ENCODE assay signal across 1 cellular context in genomic region chr22:19567383-19568009, GRCh38.
A peak's percentile ranks its signal among the peaks of the same experiment; 100 is the strongest.
TF ChIP-seq lines count a peak whose summit lies in the region.

No MANE protein-coding gene starts in this region.

TF ChIP-seq in K562, 482 proteins besides CTCF, POLR2A, EP300 and RAD21 (continued from another document and continues in another):
- peak; percentile 22; the same call in 1 of the 2 replicates for TF ChIP-seq ZNF277 (CRISPR knock-in tag; IDR thresholded peaks at IDR 0.05; ENCODE audit: borderline replicate concordance)
- TF ChIP-seq PCBP1 (IDR thresholded peaks at IDR 0.05; ENCODE audit: low read depth, low read length, poor library complexity, severe bottlenecking), result no peak
- TF ChIP-seq ZEB2 (IDR thresholded peaks at IDR 0.05), result no peak
- no peak for TF ChIP-seq ELF1 (tag; IDR thresholded peaks at IDR 0.05)
- TF ChIP-seq XRCC5 (IDR thresholded peaks at IDR 0.05; ENCODE audit: low read depth, low read length), result no peak
- TF ChIP-seq ZNF395 (CRISPR knock-in tag; IDR thresholded peaks at IDR 0.05), result no peak
- no peak for TF ChIP-seq RUNX1 (IDR thresholded peaks at IDR 0.05; ENCODE audit: low read depth)
- TF ChIP-seq SMAD2 (IDR thresholded peaks at IDR 0.05; ENCODE audit: low read depth, low read length), result no peak
- TF ChIP-seq E2F5 (CRISPR knock-in tag; IDR thresholded peaks at IDR 0.05), result no peak
- no peak for TF ChIP-seq ZNF224 (CRISPR knock-in tag; IDR thresholded peaks at IDR 0.05)
- no peak for TF ChIP-seq TAL1 (IDR thresholded peaks at IDR 0.05)
- TF ChIP-seq BRF1 (IDR thresholded peaks at IDR 0.05; ENCODE audit: borderline replicate concordance, extremely low read depth, insufficient read length), result no peak
- TF ChIP-seq MEIS2 (IDR thresholded peaks at IDR 0.05; ENCODE audit: partially characterized antibody), result no peak
- no peak for TF ChIP-seq SIRT6 (IDR thresholded peaks at IDR 0.05; ENCODE audit: low read depth, low read length)
- no peak for TF ChIP-seq HDAC3 (IDR thresholded peaks at IDR 0.05; ENCODE audit: borderline replicate concordance, partially characterized antibody)
- TF ChIP-seq RBM15 (IDR thresholded peaks at IDR 0.05; ENCODE audit: insufficient read depth, low read length), result no peak
- no peak for TF ChIP-seq WHSC1 (IDR thresholded peaks at IDR 0.05; ENCODE audit: low read length)
- TF ChIP-seq ARNT (IDR thresholded peaks at IDR 0.05), result no peak
- no peak for TF ChIP-seq SRF (CRISPR knock-in tag; IDR thresholded peaks at IDR 0.05)
- peak; percentile 33; the same call in 1 of the 2 replicates for TF ChIP-seq RREB1 (CRISPR knock-in tag; IDR thresholded peaks at IDR 0.05)
- no peak for TF ChIP-seq ZNF561 (CRISPR knock-in tag; conservative IDR thresholded peaks at IDR 0.05)
- TF ChIP-seq ZNF384 (IDR thresholded peaks at IDR 0.05; ENCODE audit: low read depth, low read length), result no peak
- TF ChIP-seq ZNF121 (CRISPR knock-in tag; conservative IDR thresholded peaks at IDR 0.05), result no peak
- TF ChIP-seq ZFPM2 (CRISPR knock-in tag; IDR thresholded peaks at IDR 0.05), result no peak
- no peak for TF ChIP-seq ASH1L (IDR thresholded peaks at IDR 0.05; ENCODE audit: borderline replicate concordance, low read depth, partially characterized antibody)
- no peak for TF ChIP-seq CAMTA2 (CRISPR knock-in tag; conservative IDR thresholded peaks at IDR 0.05)
- no peak for TF ChIP-seq MEF2D (tag; conservative IDR thresholded peaks at IDR 0.05; ENCODE audit: low read depth)
- TF ChIP-seq CCAR2 (IDR thresholded peaks at IDR 0.05; ENCODE audit: low read depth, low read length), result no peak
- no peak for TF ChIP-seq TCF7L2 (IDR thresholded peaks at IDR 0.05; ENCODE audit: low read depth, low read length)
- TF ChIP-seq POLR2H (tag; IDR thresholded peaks at IDR 0.05; ENCODE audit: low read depth), result no peak
- TF ChIP-seq NELFE (IDR thresholded peaks at IDR 0.05; ENCODE audit: insufficient read depth, insufficient read length), result no peak
- TF ChIP-seq E2F6 (IDR thresholded peaks at IDR 0.05; ENCODE audit: borderline replicate concordance in 1 of 2, extremely low read depth in 1 of 2, insufficient read depth in 1 of 2, insufficient read length in 1 of 2, low read depth in 1 of 2, low read length in 1 of 2, poor library complexity in 1 of 2, severe bottlenecking in 1 of 2), result no peak
- TF ChIP-seq ZNF699 (CRISPR knock-in tag; IDR thresholded peaks at IDR 0.05; ENCODE audit: insufficient replicate concordance), result no peak
- TF ChIP-seq ZNF76 (CRISPR knock-in tag; IDR thresholded peaks at IDR 0.05; ENCODE audit: borderline replicate concordance), result no peak
- no peak for TF ChIP-seq PHTF2 (CRISPR knock-in tag; IDR thresholded peaks at IDR 0.05)
- TF ChIP-seq MBD1 (CRISPR knock-in tag; IDR thresholded peaks at IDR 0.05), result no peak
- TF ChIP-seq POLR2B (IDR thresholded peaks at IDR 0.05; ENCODE audit: low read depth, partially characterized antibody), result no peak
- TF ChIP-seq KLF10 (CRISPR knock-in tag; IDR thresholded peaks at IDR 0.05), result no peak
- TF ChIP-seq ARID4B (CRISPR knock-in tag; IDR thresholded peaks at IDR 0.05), result 0 out of 2 replicates have a peak, but pooled peaks have one; percentile 18
- no peak for TF ChIP-seq NEUROD1 (IDR thresholded peaks at IDR 0.05; ENCODE audit: borderline replicate concordance, low read depth, low read length, partially characterized antibody)
- no peak for TF ChIP-seq NONO (IDR thresholded peaks at IDR 0.05; ENCODE audit: low read depth in 2 of 2, low read length in 1 of 2)
- TF ChIP-seq ZSCAN29 (IDR thresholded peaks at IDR 0.05), result no peak
- no peak for TF ChIP-seq YBX1 (IDR thresholded peaks at IDR 0.05)
- no peak for TF ChIP-seq KLF13 (tag; IDR thresholded peaks at IDR 0.05; ENCODE audit: borderline replicate concordance, low read depth)
- TF ChIP-seq SIN3B (IDR thresholded peaks at IDR 0.05; ENCODE audit: low read depth), result no peak
- no peak for TF ChIP-seq KLF16 (IDR thresholded peaks at IDR 0.05)
- no peak for TF ChIP-seq ZNF589 (CRISPR knock-in tag; IDR thresholded peaks at IDR 0.05; ENCODE audit: low read depth)
- no peak for TF ChIP-seq BHLHE40 (IDR thresholded peaks at IDR 0.05; ENCODE audit: low read length)
- no peak for TF ChIP-seq ZC3H11A (IDR thresholded peaks at IDR 0.05; ENCODE audit: low read depth, low read length)
- no peak for TF ChIP-seq BRCA1 (IDR thresholded peaks at IDR 0.05)
- TF ChIP-seq BRCA1 (CRISPR knock-in tag; IDR thresholded peaks at IDR 0.05), result peak; percentile 10; the same call in 1 of the 2 replicates
- no peak for TF ChIP-seq MCM2 (IDR thresholded peaks at IDR 0.05; ENCODE audit: low read depth)
- TF ChIP-seq SMAD3 (CRISPR knock-in tag; conservative IDR thresholded peaks at IDR 0.05), result no peak
- TF ChIP-seq THRAP3 (IDR thresholded peaks at IDR 0.05; ENCODE audit: borderline replicate concordance), result no peak
